1 cellular context compared by ENCODE assay signal in the genomic region with DNA sequence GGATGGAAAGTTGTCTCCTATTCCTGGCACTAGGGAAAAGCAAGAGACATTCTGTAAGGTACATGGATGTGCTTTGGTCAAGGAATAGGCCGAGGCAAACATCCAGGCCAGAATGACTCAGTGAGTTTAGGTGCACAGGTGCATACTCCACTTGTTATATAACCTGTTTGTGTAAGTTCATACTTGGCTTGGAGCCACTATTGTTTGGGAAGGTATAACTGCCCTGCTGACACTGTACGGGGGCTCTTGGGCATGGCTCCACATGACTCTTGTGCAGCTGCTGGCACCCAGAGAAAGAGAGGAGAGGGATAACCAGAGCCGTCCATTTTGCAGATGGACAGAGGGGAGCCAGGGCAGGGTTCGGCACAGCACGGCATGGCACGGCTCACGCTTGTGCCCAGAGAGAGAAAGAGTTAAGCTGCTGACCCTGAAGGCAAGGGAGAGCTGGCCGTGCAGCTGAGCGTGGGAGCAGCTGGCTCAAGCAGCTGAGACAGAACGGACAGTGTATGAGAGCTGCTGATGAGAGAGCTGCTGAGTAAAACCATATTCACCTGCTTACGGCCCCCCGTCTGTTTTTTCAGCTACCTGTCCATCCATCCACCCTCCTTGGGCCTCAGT.
TF ChIP-seq lines count a peak whose summit lies in the region.

No MANE protein-coding gene starts in this region.

TF ChIP-seq in H1, 55 proteins besides CTCF, POLR2A, EP300 and RAD21 (continued from another document):
- TF ChIP-seq, protein P1, sequence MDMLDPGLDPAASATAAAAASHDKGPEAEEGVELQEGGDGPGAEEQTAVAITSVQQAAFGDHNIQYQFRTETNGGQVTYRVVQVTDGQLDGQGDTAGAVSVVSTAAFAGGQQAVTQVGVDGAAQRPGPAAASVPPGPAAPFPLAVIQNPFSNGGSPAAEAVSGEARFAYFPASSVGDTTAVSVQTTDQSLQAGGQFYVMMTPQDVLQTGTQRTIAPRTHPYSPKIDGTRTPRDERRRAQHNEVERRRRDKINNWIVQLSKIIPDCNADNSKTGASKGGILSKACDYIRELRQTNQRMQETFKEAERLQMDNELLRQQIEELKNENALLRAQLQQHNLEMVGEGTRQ (IDR thresholded peaks at IDR 0.05; ENCODE audit: low read length) = no peak
- no peak for TF ChIP-seq TCF12 (IDR thresholded peaks at IDR 0.05; ENCODE audit: low read depth, low read length)
- TF ChIP-seq TAF7 (optimal IDR thresholded peaks at IDR 0.05; ENCODE audit: borderline replicate concordance, low read depth, low read length) = no peak
- TF ChIP-seq RXRA (IDR thresholded peaks at IDR 0.05; ENCODE audit: insufficient read depth, low read depth, low read length) = no peak
- TF ChIP-seq ASH2L (IDR thresholded peaks at IDR 0.05; ENCODE audit: low read length) = no peak
- TF ChIP-seq, protein P2, sequence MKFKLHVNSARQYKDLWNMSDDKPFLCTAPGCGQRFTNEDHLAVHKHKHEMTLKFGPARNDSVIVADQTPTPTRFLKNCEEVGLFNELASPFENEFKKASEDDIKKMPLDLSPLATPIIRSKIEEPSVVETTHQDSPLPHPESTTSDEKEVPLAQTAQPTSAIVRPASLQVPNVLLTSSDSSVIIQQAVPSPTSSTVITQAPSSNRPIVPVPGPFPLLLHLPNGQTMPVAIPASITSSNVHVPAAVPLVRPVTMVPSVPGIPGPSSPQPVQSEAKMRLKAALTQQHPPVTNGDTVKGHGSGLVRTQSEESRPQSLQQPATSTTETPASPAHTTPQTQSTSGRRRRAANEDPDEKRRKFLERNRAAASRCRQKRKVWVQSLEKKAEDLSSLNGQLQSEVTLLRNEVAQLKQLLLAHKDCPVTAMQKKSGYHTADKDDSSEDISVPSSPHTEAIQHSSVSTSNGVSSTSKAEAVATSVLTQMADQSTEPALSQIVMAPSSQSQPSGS (IDR thresholded peaks at IDR 0.05; ENCODE audit: low read length) = no peak
